ENCODE assay signal across 16 cellular contexts in genomic region chr7:619356-619840, GRCh38.
DNase-seq lines count a peak whose midpoint lies in the region; ATAC-seq and TF ChIP-seq lines count a peak whose summit lies in the region.
"Had no signal": no experiment of that assay in that cellular context is flagged by ENCODE, and none has a peak within 500 bp of the region (broad histone marks: within the 10 kb centered on the region; RNA-seq: fewer than 3 reads in every experiment).

No MANE protein-coding gene starts in this region.

- peak overlapping the region; percentile 99 for H3K27ac ChIP-seq in VCaP
- H3K27ac ChIP-seq: RWPE1, vagina had no signal

- DNase-seq in activated T-cell treated with anti-CD3 and anti-CD28 coated beads, Interleukin-2, amount 50 U/mL, for 24 hours, result no peak
- no peak for DNase-seq in activated T-cell treated with anti-CD3 and anti-CD28 coated beads, Interleukin-2, amount 50 U/mL, for 48 hours
- no peak for DNase-seq in effector memory CD8-positive, alpha-beta T cell
- no peak for DNase-seq in stimulated activated naive B cell treated with anti-CD40 and anti-IgM and Interleukin-4, amounts not matched to agents 10 μg/mL and 1 μg/mL and 100 μg/mL, for 72 hours
- DNase-seq in NOMO-1 treated with DMSO at 0.1 percent for 48 hours (lab: John Stamatoyannopoulos, UW; ENCODE audit: unreplicated experiment) (no peak), foreskin fibroblast (no peak)
- DNase-seq: ACHN, Calu3, GDM1, midbrain, NCI-H82 had no signal

- H3K27ac Mint-ChIP-seq in activated T-cell treated with anti-CD3 and anti-CD28 coated beads, Interleukin-2, amount 50 U/mL, for 24 hours, result peak overlapping the region; percentile 96
- peak overlapping the region; percentile 94 to 96 for H3K27ac Mint-ChIP-seq in effector memory CD8-positive, alpha-beta T cell
- H3K27ac Mint-ChIP-seq in stimulated activated naive B cell treated with anti-CD40 and anti-IgM and Interleukin-4, amounts not matched to agents 10 μg/mL and 1 μg/mL and 100 μg/mL, for 72 hours, result peak overlapping the region; percentile 75

- TF ChIP-seq CTCF in VCaP (conservative IDR thresholded peaks at IDR 0.05) (no peak), foreskin fibroblast (IDR thresholded peaks at IDR 0.05; ENCODE audit: low read depth, low read length) (no peak)

- peak overlapping the region; percentile 75 for H3K4me3 Mint-ChIP-seq in activated T-cell treated with anti-CD3 and anti-CD28 coated beads, Interleukin-2, amount 50 U/mL, for 24 hours
- peak overlapping the region; percentile 72 to 83 for H3K4me3 Mint-ChIP-seq in effector memory CD8-positive, alpha-beta T cell
- no peak overlapping the region for H3K4me3 Mint-ChIP-seq in stimulated activated naive B cell treated with anti-CD40 and anti-IgM and Interleukin-4, amounts not matched to agents 10 μg/mL and 1 μg/mL and 100 μg/mL, for 72 hours
- H3K4me3 Mint-ChIP-seq: brain had no signal

- H3K9me3 Mint-ChIP-seq in activated T-cell treated with anti-CD3 and anti-CD28 coated beads, Interleukin-2, amount 50 U/mL, for 24 hours, result peaks cover 31% of the 10 kb centered on the region
- H3K9me3 Mint-ChIP-seq in effector memory CD8-positive, alpha-beta T cell, result peaks cover 8 to 19% of the 10 kb centered on the region in 2 donors
- H3K9me3 Mint-ChIP-seq in stimulated activated naive B cell treated with anti-CD40 and anti-IgM and Interleukin-4, amounts not matched to agents 10 μg/mL and 1 μg/mL and 100 μg/mL, for 72 hours, result peaks cover 18 to 22% of the 10 kb centered on the region in 2 donors

- H3K36me3 Mint-ChIP-seq in activated T-cell treated with anti-CD3 and anti-CD28 coated beads, Interleukin-2, amount 50 U/mL, for 24 hours (ENCODE audit: low read depth), result peaks cover 59% of the 10 kb centered on the region
- H3K36me3 Mint-ChIP-seq in effector memory CD8-positive, alpha-beta T cell (ENCODE audit: insufficient read depth), result peaks cover 26% of the 10 kb centered on the region
- peaks cover 54 to 64% of the 10 kb centered on the region in 2 donors for H3K36me3 Mint-ChIP-seq in stimulated activated naive B cell treated with anti-CD40 and anti-IgM and Interleukin-4, amounts not matched to agents 10 μg/mL and 1 μg/mL and 100 μg/mL, for 72 hours

- no peak for ATAC-seq in effector memory CD8-positive, alpha-beta T cell (replicated peaks)
- no peak for ATAC-seq in stimulated activated naive B cell treated with anti-CD40 and anti-IgM and Interleukin-4, amounts not matched to agents 10 μg/mL and 1 μg/mL and 100 μg/mL, for 72 hours (replicated peaks)
- ATAC-seq in HG03457 (IDR thresholded peaks at IDR 0.05; ENCODE audit: unreplicated experiment), result no peak

- H3K4me1 Mint-ChIP-seq in activated T-cell treated with anti-CD3 and anti-CD28 coated beads, Interleukin-2, amount 50 U/mL, for 24 hours (ENCODE audit: low read depth), result peaks cover 55% of the 10 kb centered on the region
- H3K4me1 Mint-ChIP-seq in effector memory CD8-positive, alpha-beta T cell (ENCODE audit: low read depth in 2 of 2), result peaks cover 36 to 42% of the 10 kb centered on the region in 2 donors
- H3K4me1 Mint-ChIP-seq in stimulated activated naive B cell treated with anti-CD40 and anti-IgM and Interleukin-4, amounts not matched to agents 10 μg/mL and 1 μg/mL and 100 μg/mL, for 72 hours, result peaks cover 18 to 21% of the 10 kb centered on the region in 2 donors
- H3K4me1 Mint-ChIP-seq: brain had no signal

- H3K27me3 Mint-ChIP-seq in activated T-cell treated with anti-CD3 and anti-CD28 coated beads, Interleukin-2, amount 50 U/mL, for 24 hours, result no peaks in the 10 kb centered on the region
- no peaks in the 10 kb centered on the region for H3K27me3 Mint-ChIP-seq in effector memory CD8-positive, alpha-beta T cell
- no peaks in the 10 kb centered on the region for H3K27me3 Mint-ChIP-seq in stimulated activated naive B cell treated with anti-CD40 and anti-IgM and Interleukin-4, amounts not matched to agents 10 μg/mL and 1 μg/mL and 100 μg/mL, for 72 hours
- H3K27me3 Mint-ChIP-seq: brain had no signal

- H3K4me3 ChIP-seq in foreskin fibroblast (ENCODE audit: low read depth in 1 of 2, low read length in 2 of 2), result no peak overlapping the region
- H3K4me3 ChIP-seq: vagina had no signal

Comparison
In these comparisons a context has a peak if more than half of its experiments do, and no peak if none do; other contexts are left out.
1. H3K4me3 Mint-ChIP-seq: peak in activated T-cell treated with anti-CD3 and anti-CD28 coated beads, Interleukin-2, amount 50 U/mL, for 24 hours (single experiment) and effector memory CD8-positive, alpha-beta T cell (2 of 2); none in stimulated activated naive B cell treated with anti-CD40 and anti-IgM and Interleukin-4, amounts not matched to agents 10 μg/mL and 1 μg/mL and 100 μg/mL, for 72 hours (0 of 2).
2. Peak in every context shown above with its lines, with median percentiles within 50 percentile points of each other: H3K27ac Mint-ChIP-seq.